In the genomic region with DNA sequence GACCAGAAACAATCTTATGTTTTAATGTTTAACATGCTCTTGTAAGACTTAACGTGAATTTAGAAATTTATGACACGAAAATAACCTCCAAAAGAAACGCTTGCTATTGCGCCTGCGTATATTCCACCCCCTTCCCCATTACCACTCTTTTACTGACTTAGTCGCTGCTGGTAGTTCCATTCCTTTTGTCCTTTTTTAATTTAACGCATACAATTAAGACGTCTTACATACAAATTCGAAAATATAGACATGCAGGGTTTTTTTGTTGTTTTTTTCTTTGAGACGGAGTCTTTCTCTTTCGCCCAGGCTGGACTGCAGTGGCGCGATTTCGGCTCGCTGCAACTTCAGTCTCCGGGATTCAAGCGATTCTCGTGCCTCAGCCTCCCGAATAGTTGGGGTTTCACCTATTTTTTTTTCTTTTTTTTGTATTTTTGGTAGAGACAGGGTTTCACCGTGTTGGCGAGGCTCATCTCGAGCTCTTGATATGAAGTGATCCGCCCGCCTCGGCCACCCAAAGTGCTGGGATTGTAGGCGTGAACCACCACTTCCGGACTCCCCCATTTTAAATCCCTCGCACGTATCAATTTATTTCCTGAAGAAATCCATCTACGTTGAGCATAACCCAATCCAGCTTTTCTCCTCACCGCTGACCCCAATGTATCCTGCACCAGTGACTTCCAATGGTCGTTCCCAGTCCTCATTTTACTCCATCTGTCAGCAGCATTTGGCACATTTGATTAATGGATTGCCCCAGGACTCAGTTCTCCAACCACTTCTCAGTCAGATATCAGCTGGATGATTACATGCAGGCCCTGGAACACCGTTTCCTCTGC, we compare ENCODE assay signal across 1 cellular context.
TF ChIP-seq lines count a peak whose summit lies in the region.

No MANE protein-coding gene starts in this region.

TF ChIP-seq in WTC11, 78 proteins besides CTCF, POLR2A, EP300 and RAD21 (continued from another document):
- TF ChIP-seq, protein P1, sequence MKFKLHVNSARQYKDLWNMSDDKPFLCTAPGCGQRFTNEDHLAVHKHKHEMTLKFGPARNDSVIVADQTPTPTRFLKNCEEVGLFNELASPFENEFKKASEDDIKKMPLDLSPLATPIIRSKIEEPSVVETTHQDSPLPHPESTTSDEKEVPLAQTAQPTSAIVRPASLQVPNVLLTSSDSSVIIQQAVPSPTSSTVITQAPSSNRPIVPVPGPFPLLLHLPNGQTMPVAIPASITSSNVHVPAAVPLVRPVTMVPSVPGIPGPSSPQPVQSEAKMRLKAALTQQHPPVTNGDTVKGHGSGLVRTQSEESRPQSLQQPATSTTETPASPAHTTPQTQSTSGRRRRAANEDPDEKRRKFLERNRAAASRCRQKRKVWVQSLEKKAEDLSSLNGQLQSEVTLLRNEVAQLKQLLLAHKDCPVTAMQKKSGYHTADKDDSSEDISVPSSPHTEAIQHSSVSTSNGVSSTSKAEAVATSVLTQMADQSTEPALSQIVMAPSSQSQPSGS (CRISPR knock-in tag; IDR thresholded peaks at IDR 0.05; ENCODE audit: borderline replicate concordance, low read depth), result no peak
- TF ChIP-seq SOX15 (CRISPR knock-in tag; IDR thresholded peaks at IDR 0.05) (no peak), GRHL2 (CRISPR knock-in tag; IDR thresholded peaks at IDR 0.05; ENCODE audit: insufficient replicate concordance, severe bottlenecking) (no peak), NR2C2 (CRISPR knock-in tag; IDR thresholded peaks at IDR 0.05) (no peak)
